ENCODE assay signal across 8 cellular contexts in genomic region chr13:21175656-21176194, GRCh38. TPM values are rescaled to one million over a fixed set of nuclear protein-coding genes. Genes with fewer than 3 reads are reported as not detected.
DNase-seq lines count a peak whose midpoint lies in the region; ATAC-seq, FAIRE-seq and TF ChIP-seq lines count a peak whose summit lies in the region.

No MANE protein-coding gene starts in this region.

- intact Hi-C loops in kidney (cut with DNase I) = no loop called here

- DNase-seq in AG04449 (ENCODE audit: low read depth, low spot score) (no peak), kidney (no peak), GM10266 (ENCODE audit: extremely low spot score) (no peak), cerebellar nuclear complex (lab: John Stamatoyannopoulos, UW) (no peak)

- H3K9ac ChIP-seq in kidney (ENCODE audit: low read length in 2 of 2) = peak overlapping the region; percentile 37 to 47

- ATAC-seq in GM21515 (IDR thresholded peaks at IDR 0.05; ENCODE audit: unreplicated experiment) = no peak

- POLR2A ChIA-PET in AG04449 (lab: Yijun Ruan, JAX) = interaction anchor here (0.9 to 1.3 kb wide), 5 partner anchors 31 to 178 kb away, joined by 3 to 5 read pairs (median 5); no protein-coding TSS in a partner anchor
- POLR2A ChIA-PET in HEK293 (lab: Yijun Ruan, JAX) = interaction anchor here (0.6 to 2.1 kb wide), 16 partner anchors 8 to 979 kb away, joined by 3 to 8 read pairs (median 4); partner anchors contain the start of genes MICU2 and XPO4

- peak overlapping the region; percentile 97 for H3K4me3 Mint-ChIP-seq in activated naive CD8-positive, alpha-beta T cell

- peak overlapping the region; percentile 87 for H3K27ac ChIP-seq in HEK293 (ENCODE audit: extremely low read depth, low read depth, low read length)
- H3K27ac ChIP-seq in kidney (ENCODE audit: low read depth in 2 of 2, low read length in 2 of 2) = no peak overlapping the region
- H3K27ac ChIP-seq in thymus (ENCODE audit: low read depth) = no peak overlapping the region

- H3K4me3 ChIP-seq in AG04449 (ENCODE audit: low read depth, low read length) (peak overlapping the region; percentile 88), HEK293 (ENCODE audit: low read depth, low read length) (peak overlapping the region; percentile 98), kidney (ENCODE audit: low read length in 2 of 2) (peak overlapping the region; percentile 72 to 94), thymus (ENCODE audit: low read length) (peak overlapping the region; percentile 78)

- H3K9me3 ChIP-seq in HEK293 (ENCODE audit: control insufficient read depth, insufficient read depth, low read depth, low read length) = no peaks in the 10 kb centered on the region
- no peaks in the 10 kb centered on the region for H3K9me3 ChIP-seq in kidney (ENCODE audit: control insufficient read depth in 1 of 2, low read length in 2 of 2)
- H3K9me3 ChIP-seq in thymus (ENCODE audit: control insufficient read depth) = no peaks in the 10 kb centered on the region

- H3K27me3 ChIP-seq in thymus (ENCODE audit: control insufficient read depth, insufficient read depth) = no peaks in the 10 kb centered on the region

- FAIRE-seq in kidney (lab: Jason Lieb, UNC) = no peak

- H3K4me1 Mint-ChIP-seq in activated naive CD8-positive, alpha-beta T cell (ENCODE audit: low read depth) = peaks cover 20% of the 10 kb centered on the region

- 2% methylated on average over 11 of the region's 11 CpGs for WGBS in thymus

- TF ChIP-seq CTCF in AG04449 (IDR thresholded peaks at IDR 0.05; ENCODE audit: insufficient read depth, low read length, missing control alignments) (no peak), HEK293 (tag by site-specific recombination; IDR thresholded peaks at IDR 0.05) (no peak), kidney (IDR thresholded peaks at IDR 0.05; ENCODE audit: borderline replicate concordance, extremely low read depth, insufficient read depth) (no peak), GM10266 (IDR thresholded peaks at IDR 0.05; ENCODE audit: control insufficient read depth, insufficient read depth, low read depth, missing control alignments) (no peak)

- peak overlapping the region; percentile 96 for H3K27ac Mint-ChIP-seq in activated naive CD8-positive, alpha-beta T cell

- H3K4me1 ChIP-seq in HEK293 (ENCODE audit: control insufficient read depth, insufficient read depth, low read length) = no peaks in the 10 kb centered on the region
- peaks cover 0 to 2% of the 10 kb centered on the region in 2 donors for H3K4me1 ChIP-seq in kidney (ENCODE audit: control insufficient read depth in 1 of 2, insufficient read depth in 1 of 2, low read depth in 1 of 2, low read length in 2 of 2)
- peaks cover 9% of the 10 kb centered on the region for H3K4me1 ChIP-seq in thymus (ENCODE audit: control insufficient read depth, insufficient read depth, low read length)

- H3K27me3 Mint-ChIP-seq in activated naive CD8-positive, alpha-beta T cell = no peaks in the 10 kb centered on the region

- no peaks in the 10 kb centered on the region for H3K9me3 Mint-ChIP-seq in activated naive CD8-positive, alpha-beta T cell (ENCODE audit: low read depth)

- H3K36me3 Mint-ChIP-seq in activated naive CD8-positive, alpha-beta T cell = peaks cover 3% of the 10 kb centered on the region

- CTCF ChIA-PET in AG04449 (lab: Yijun Ruan, JAX) (interaction anchor here (1.6 to 7.4 kb wide), 5 partner anchors 9 to 302 kb away, joined by 4 to 66 read pairs (median 10); no protein-coding TSS in a partner anchor), HEK293 (lab: Yijun Ruan, JAX) (interaction anchor here (1.0 kb wide), 1 partner anchor 24 kb away, joined by 3 read pairs; no protein-coding TSS in a partner anchor)

- H3K36me3 ChIP-seq in HEK293 (ENCODE audit: control insufficient read depth in 2 of 2, insufficient read depth in 1 of 2, low read length in 2 of 2) = peaks cover 16 to 24% of the 10 kb centered on the region in 2 experiments
- no peaks in the 10 kb centered on the region for H3K36me3 ChIP-seq in kidney (ENCODE audit: control insufficient read depth in 1 of 2, insufficient read depth in 2 of 2, low read length in 2 of 2)
- H3K36me3 ChIP-seq in thymus (ENCODE audit: control insufficient read depth, insufficient read depth) = peaks cover 9% of the 10 kb centered on the region

TF ChIP-seq in HEK293, 187 proteins besides CTCF, POLR2A, EP300 and RAD21 (continues in another document):
- TF ChIP-seq ZNF362 (tag by site-specific recombination; IDR thresholded peaks at IDR 0.05) (no peak), TCF7L2 (IDR thresholded peaks at IDR 0.05; ENCODE audit: borderline replicate concordance, low read depth, low read length) (no peak), ZNF645 (tag by site-specific recombination; IDR thresholded peaks at IDR 0.05) (no peak), ZNF433 (tag by site-specific recombination; IDR thresholded peaks at IDR 0.05; ENCODE audit: low read depth) (no peak), ZNF561 (tag by site-specific recombination; IDR thresholded peaks at IDR 0.05; ENCODE audit: borderline replicate concordance) (no peak), ZBTB10 (tag by site-specific recombination; IDR thresholded peaks at IDR 0.05) (no peak), ZNF223 (tag by site-specific recombination; IDR thresholded peaks at IDR 0.05) (no peak), ZNF560 (tag by site-specific recombination; IDR thresholded peaks at IDR 0.05; ENCODE audit: borderline replicate concordance) (no peak), ZNF133 (tag by site-specific recombination; IDR thresholded peaks at IDR 0.05) (no peak), ZNF555 (tag by site-specific recombination; conservative IDR thresholded peaks at IDR 0.05) (no peak)

RNA-seq across cellular contexts. Expression of gene SKA3, which starts 0.6 kb away (rescaled TPM):
- total RNA-seq in kidney = 1.9 TPM
- polyA plus RNA-seq in kidney (ENCODE audit: insufficient read depth, low read depth, low replicate concordance) = 0.47 TPM
- polyA plus RNA-seq in thymus = 1.5 TPM

RNA-seq across cellular contexts. Expression of gene MRPL57, which starts 0.7 kb away (rescaled TPM):
- 18.3 TPM for total RNA-seq in kidney
- polyA plus RNA-seq in kidney (ENCODE audit: insufficient read depth, low read depth, low replicate concordance) = 47.1 TPM
- polyA plus RNA-seq in thymus = 30.1 TPM

RNA-seq across cellular contexts. Expression of gene SAP18, which starts 35.8 kb away (rescaled TPM):
- 186 TPM for total RNA-seq in kidney
- 349 TPM for polyA plus RNA-seq in kidney (ENCODE audit: insufficient read depth, low read depth, low replicate concordance)
- polyA plus RNA-seq in thymus = 134 TPM
